24 cellular contexts compared by ENCODE assay signal in genomic region chr22:24699861-24700260, GRCh38.
"Had no signal": no experiment of that assay in that cellular context is flagged by ENCODE, and none has a peak within 500 bp of the region (broad histone marks: within the 10 kb centered on the region; RNA-seq: fewer than 3 reads in every experiment).

No MANE protein-coding gene starts in this region.

- H3K27me3 ChIP-seq: heart right ventricle, neutrophil, pancreas had no signal

- ATAC-seq: activated CD8-positive, alpha-beta T cell treated with anti-CD3 and anti-CD28 coated beads for 36 hours; activated naive CD8-positive, alpha-beta T cell treated with anti-CD3 and anti-CD28 coated beads, Interleukin-2, amount 50 U/mL, for 24 hours; gastroesophageal sphincter; heart right ventricle; left ventricle myocardium superior; mucosa of descending colon; pancreas had no signal

- H3K27ac Mint-ChIP-seq: activated B cell treated with CpG ODN at 0.5 μM for 24 hours; activated CD8-positive, alpha-beta T cell treated with anti-CD3 and anti-CD28 coated beads for 36 hours; activated naive CD4-positive, alpha-beta T cell treated with anti-CD3 and anti-CD28 coated beads, Interleukin-2, amount 10 ng/mL, durations not matched to agents 7 days and 5 days; activated naive CD8-positive, alpha-beta T cell treated with anti-CD3 and anti-CD28 coated beads, Interleukin-2, amount 50 U/mL, for 24 hours; activated T-cell treated with anti-CD3 and anti-CD28 coated beads, Interleukin-2, amount 50 U/mL, for 24 hours; memory B cell; T-helper 2 cell treated with Interferon-gamma antibody and Interleukin-4, amounts not matched to agents 5 μg/mL and 100 μg/mL, for 36 hours had no signal

- H3K4me3 ChIP-seq: gastroesophageal sphincter, heart right ventricle, mucosa of descending colon, pancreas, tibial artery had no signal

- H3K4me3 Mint-ChIP-seq: activated B cell treated with CpG ODN at 0.5 μM for 24 hours; activated CD8-positive, alpha-beta T cell treated with anti-CD3 and anti-CD28 coated beads for 36 hours; activated naive CD4-positive, alpha-beta T cell treated with anti-CD3 and anti-CD28 coated beads, Interleukin-2, amount 10 ng/mL, durations not matched to agents 7 days and 5 days; activated naive CD8-positive, alpha-beta T cell treated with anti-CD3 and anti-CD28 coated beads, Interleukin-2, amount 50 U/mL, for 24 hours; activated T-cell treated with anti-CD3 and anti-CD28 coated beads, Interleukin-2, amount 50 U/mL, for 24 hours; brain; memory B cell; T-helper 2 cell treated with Interferon-gamma antibody and Interleukin-4, amounts not matched to agents 5 μg/mL and 100 μg/mL, for 36 hours had no signal

- H3K4me1 Mint-ChIP-seq: activated B cell treated with CpG ODN at 0.5 μM for 24 hours; activated naive CD8-positive, alpha-beta T cell treated with anti-CD3 and anti-CD28 coated beads, Interleukin-2, amount 50 U/mL, for 24 hours; memory B cell had no signal

- H3K27ac ChIP-seq: gastroesophageal sphincter, heart right ventricle, neutrophil, pancreas, tibial artery had no signal

- H3K9me3 Mint-ChIP-seq: activated B cell treated with CpG ODN at 0.5 μM for 24 hours; activated CD8-positive, alpha-beta T cell treated with anti-CD3 and anti-CD28 coated beads for 36 hours; activated naive CD4-positive, alpha-beta T cell treated with anti-CD3 and anti-CD28 coated beads, Interleukin-2, amount 10 ng/mL, durations not matched to agents 7 days and 5 days; activated naive CD8-positive, alpha-beta T cell treated with anti-CD3 and anti-CD28 coated beads, Interleukin-2, amount 50 U/mL, for 24 hours; activated T-cell treated with anti-CD3 and anti-CD28 coated beads, Interleukin-2, amount 50 U/mL, for 24 hours; brain; memory B cell; naive B cell; T-helper 2 cell treated with Interferon-gamma antibody and Interleukin-4, amounts not matched to agents 5 μg/mL and 100 μg/mL, for 36 hours had no signal

- H3K36me3 ChIP-seq: gastroesophageal sphincter, heart right ventricle, neutrophil, pancreas, tibial artery had no signal

- H3K36me3 Mint-ChIP-seq: activated naive CD4-positive, alpha-beta T cell treated with anti-CD3 and anti-CD28 coated beads, Interleukin-2, amount 10 ng/mL, durations not matched to agents 7 days and 5 days; brain; memory B cell; naive B cell had no signal

- DNase-seq: activated B cell treated with CpG ODN at 0.5 μM for 24 hours; activated CD4-positive, alpha-beta T cell treated with anti-CD3 and anti-CD28 coated beads for 4 hours; activated CD8-positive, alpha-beta T cell treated with anti-CD3 and anti-CD28 coated beads for 36 hours; activated effector memory CD4-positive, alpha-beta T cell treated with Interleukin-2 at 50 U/mL for 16 hours; activated naive CD4-positive, alpha-beta T cell treated with anti-CD3 and anti-CD28 coated beads, Interleukin-2, amount 10 ng/mL, durations not matched to agents 7 days and 5 days; activated naive CD8-positive, alpha-beta T cell treated with anti-CD3 and anti-CD28 coated beads, Interleukin-2, amount 50 U/mL, for 24 hours; activated T-cell treated with anti-CD3 and anti-CD28 coated beads, Interleukin-2, amount 50 U/mL, for 24 hours; anterior cingulate cortex; central memory CD4-positive, alpha-beta T cell; heart right ventricle; kidney glomerular epithelial cell; left ventricle myocardium superior; mucosa of descending colon; naive B cell; pancreas; stimulated activated CD4-positive, alpha-beta T cell treated with anti-CD3 and anti-CD28 coated beads, Interleukin-1b, Interleukin-23, amount 100 ng/mL, for 48 hours; stimulated activated CD8-positive, alpha-beta memory T cell treated with anti-CD3 and anti-CD28 coated beads, Interleukin-4, amount 100 ng/mL, for 48 hours; stimulated activated naive CD4-positive, alpha-beta T cell treated with Interleukin-2 at 50 U/mL for 16 hours; tibial artery had no signal

- H3K9me3 ChIP-seq: gastroesophageal sphincter, heart right ventricle, mucosa of descending colon, neutrophil, pancreas, tibial artery had no signal
